Comparison of ENCODE assay signal across 1 cellular context in genomic region chr12:132405742-132406251, GRCh38.
TF ChIP-seq lines count a peak whose summit lies in the region.

No MANE protein-coding gene starts in this region.

TF ChIP-seq in WTC11, 78 proteins besides CTCF, POLR2A, EP300 and RAD21 (continued from another document):
- TF ChIP-seq ERG (CRISPR knock-in tag; IDR thresholded peaks at IDR 0.05) = no peak
- TF ChIP-seq NFE2L1 (CRISPR knock-in tag; IDR thresholded peaks at IDR 0.05) = no peak
- no peak for TF ChIP-seq ZNF423 (CRISPR knock-in tag; IDR thresholded peaks at IDR 0.05)
- TF ChIP-seq, protein P1, sequence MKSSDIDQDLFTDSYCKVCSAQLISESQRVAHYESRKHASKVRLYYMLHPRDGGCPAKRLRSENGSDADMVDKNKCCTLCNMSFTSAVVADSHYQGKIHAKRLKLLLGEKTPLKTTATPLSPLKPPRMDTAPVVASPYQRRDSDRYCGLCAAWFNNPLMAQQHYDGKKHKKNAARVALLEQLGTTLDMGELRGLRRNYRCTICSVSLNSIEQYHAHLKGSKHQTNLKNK (CRISPR knock-in tag; IDR thresholded peaks at IDR 0.05) = no peak
- TF ChIP-seq AR (CRISPR knock-in tag; IDR thresholded peaks at IDR 0.05) = no peak
- TF ChIP-seq JAZF1 (CRISPR knock-in tag; IDR thresholded peaks at IDR 0.05) = no peak
- TF ChIP-seq ZNF232 (CRISPR knock-in tag; IDR thresholded peaks at IDR 0.05) = no peak
- no peak for TF ChIP-seq ESRRA (CRISPR knock-in tag; IDR thresholded peaks at IDR 0.05; ENCODE audit: borderline replicate concordance)
- no peak for TF ChIP-seq GTF2I (CRISPR knock-in tag; conservative IDR thresholded peaks at IDR 0.05)
- no peak for TF ChIP-seq ELF4 (CRISPR knock-in tag; IDR thresholded peaks at IDR 0.05; ENCODE audit: low read depth)
